22 cellular contexts compared by ENCODE assay signal in genomic region chr5:73284985-73285384, GRCh38.
"Had no signal": no experiment of that assay in that cellular context is flagged by ENCODE, and none has a peak within 500 bp of the region (broad histone marks: within the 10 kb centered on the region; RNA-seq: fewer than 3 reads in every experiment).

No MANE protein-coding gene starts in this region.

- ATAC-seq: activated naive CD4-positive, alpha-beta T cell treated with anti-CD3 and anti-CD28 coated beads, Interleukin-2, amount 50 U/mL, for 72 hours; activated naive CD8-positive, alpha-beta T cell treated with anti-CD3 and anti-CD28 coated beads, Interleukin-2, amount 50 U/mL, for 24 hours; activated T-cell treated with anti-CD3 and anti-CD28 coated beads, Interleukin-2, amount 50 U/mL, for 4 hours; body of pancreas had no signal

- H3K36me3 Mint-ChIP-seq: activated naive CD4-positive, alpha-beta T cell treated with anti-CD3 and anti-CD28 coated beads, Interleukin-2, amount 50 U/mL, for 72 hours had no signal

- H3K27ac Mint-ChIP-seq: activated B cell treated with CpG ODN at 0.5 μM for 24 hours; activated CD4-positive, alpha-beta T cell treated with anti-CD3 and anti-CD28 coated beads, Interleukin-2, amount 10 ng/mL, durations not matched to agents 24 days and 14 days; activated naive CD4-positive, alpha-beta T cell treated with anti-CD3 and anti-CD28 coated beads, Interleukin-2, amount 50 U/mL, for 72 hours; activated naive CD8-positive, alpha-beta T cell treated with anti-CD3 and anti-CD28 coated beads, Interleukin-2, amount 50 U/mL, for 24 hours; T-helper 1 cell treated with Interleukin-12 subunit alpha and Interleukin-12 subunit beta and Interleukin-4 antibody, amounts not matched to agents 30 μg/mL and 1 μg/mL, for 36 hours had no signal

- H3K4me3 ChIP-seq: ascending aorta, body of pancreas had no signal

- DNase-seq: activated B cell treated with CpG ODN at 0.5 μM for 24 hours; activated CD4-positive, alpha-beta T cell treated with anti-CD3 and anti-CD28 coated beads for 1 hour; activated CD4-positive, alpha-beta T cell treated with anti-CD3 and anti-CD28 coated beads, Interleukin-2, amount 10 ng/mL, durations not matched to agents 24 days and 14 days; activated CD4-positive, alpha-beta T cell treated with anti-CD3 and anti-CD28 coated beads, Interleukin-2, amount 50 U/mL, for 48 hours; activated CD8-positive, alpha-beta memory T cell treated with anti-CD3 and anti-CD28 coated beads for 24 hours; activated effector memory CD4-positive, alpha-beta T cell treated with anti-CD3 and anti-CD28 coated beads, Interleukin-2, amount 50 U/mL, for 16 hours; activated naive CD4-positive, alpha-beta T cell treated with Interleukin-2 at 50 U/mL for 16 hours; activated naive CD8-positive, alpha-beta T cell treated with anti-CD3 and anti-CD28 coated beads, Interleukin-2, amount 50 U/mL, for 24 hours; activated T-cell treated with anti-CD3 and anti-CD28 coated beads, Interleukin-2, amount 50 U/mL, for 4 hours; amniotic stem cell; body of pancreas; Kasumi-1; KBM-7; NCI-H1048; NCI-H146; NCI-H187 treated with DMSO at 0.1 percent for 48 hours; NCI-H82; SHP77 treated with DMSO at 0.1 percent for 48 hours had no signal

- H3K9me3 Mint-ChIP-seq: activated naive CD4-positive, alpha-beta T cell treated with anti-CD3 and anti-CD28 coated beads, Interleukin-2, amount 50 U/mL, for 72 hours had no signal

- H3K27me3 ChIP-seq: ascending aorta, body of pancreas had no signal

- H3K27ac ChIP-seq: ascending aorta, body of pancreas had no signal

- H3K4me1 Mint-ChIP-seq: activated B cell treated with CpG ODN at 0.5 μM for 24 hours; activated CD4-positive, alpha-beta T cell treated with anti-CD3 and anti-CD28 coated beads, Interleukin-2, amount 10 ng/mL, durations not matched to agents 24 days and 14 days; activated naive CD8-positive, alpha-beta T cell treated with anti-CD3 and anti-CD28 coated beads, Interleukin-2, amount 50 U/mL, for 24 hours; central memory CD8-positive, alpha-beta T cell had no signal

- H3K36me3 ChIP-seq: ascending aorta had no signal

- H3K4me3 Mint-ChIP-seq: activated B cell treated with CpG ODN at 0.5 μM for 24 hours; activated CD4-positive, alpha-beta T cell treated with anti-CD3 and anti-CD28 coated beads, Interleukin-2, amount 10 ng/mL, durations not matched to agents 24 days and 14 days; activated naive CD8-positive, alpha-beta T cell treated with anti-CD3 and anti-CD28 coated beads, Interleukin-2, amount 50 U/mL, for 24 hours; activated T-cell treated with anti-CD3 and anti-CD28 coated beads, Interleukin-2, amount 50 U/mL, for 4 hours; central memory CD8-positive, alpha-beta T cell; T-helper 1 cell treated with Interleukin-12 subunit alpha and Interleukin-12 subunit beta and Interleukin-4 antibody, amounts not matched to agents 30 μg/mL and 1 μg/mL, for 36 hours had no signal

- H3K9me3 ChIP-seq: ascending aorta, body of pancreas had no signal
